Comparison of ENCODE assay signal across 29 cellular contexts in the genomic region with DNA sequence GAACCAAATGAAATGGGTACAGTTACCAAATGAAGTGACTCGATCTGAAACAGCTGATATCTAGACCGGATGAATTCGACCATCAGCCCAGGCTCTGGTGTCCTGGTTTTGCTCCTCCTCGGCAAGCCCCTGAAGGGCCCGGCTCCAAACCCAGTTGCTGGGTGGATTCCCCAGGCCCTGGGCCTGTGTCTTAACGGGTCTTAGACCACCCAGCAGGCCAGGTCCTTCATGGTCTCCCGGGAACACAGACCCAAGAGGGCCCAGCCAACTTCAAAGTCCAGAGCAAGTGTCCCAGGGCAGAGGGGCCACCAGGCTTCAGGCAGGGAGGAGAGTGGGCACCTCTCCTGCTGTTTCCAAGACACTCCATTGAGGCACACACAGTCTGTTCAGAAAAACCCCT. TPM values are rescaled to one million over a fixed set of nuclear protein-coding genes. Genes with fewer than 3 reads are reported as not detected.
DNase-seq lines count a peak whose midpoint lies in the region; ATAC-seq and TF ChIP-seq lines count a peak whose summit lies in the region.
"Had no signal": no experiment of that assay in that cellular context is flagged by ENCODE, and none has a peak within 500 bp of the region (broad histone marks: within the 10 kb centered on the region; RNA-seq: fewer than 3 reads in every experiment).

No MANE protein-coding gene starts in this region.

- peaks cover 9% of the 10 kb centered on the region for H3K36me3 Mint-ChIP-seq in GM23338 (ENCODE audit: low read depth)

- H3K9ac ChIP-seq in muscle layer of colon (ENCODE audit: low read length) (no peak overlapping the region), stomach smooth muscle (ENCODE audit: low read length in 2 of 2) (no peak overlapping the region)
- H3K9ac ChIP-seq: KMS-11 had no signal

- no peaks in the 10 kb centered on the region for H3K36me3 ChIP-seq in GM23338 (ENCODE audit: insufficient read depth)
- H3K36me3 ChIP-seq in Panc1 (ENCODE audit: control insufficient read depth, insufficient read depth, low read length): no peaks in the 10 kb centered on the region
- H3K36me3 ChIP-seq in muscle layer of colon (ENCODE audit: insufficient read depth, low read length): no peaks in the 10 kb centered on the region
- no peaks in the 10 kb centered on the region for H3K36me3 ChIP-seq in stomach smooth muscle (ENCODE audit: control insufficient read depth in 2 of 2, insufficient read depth in 2 of 2, low read length in 2 of 2)
- H3K36me3 ChIP-seq in SJCRH30: no peaks in the 10 kb centered on the region
- H3K36me3 ChIP-seq: esophagus squamous epithelium, right atrium auricular region, WERI-Rb-1 had no signal

- no peak overlapping the region for H3K4me3 ChIP-seq in GM23338
- no peak overlapping the region for H3K4me3 ChIP-seq in Panc1 (ENCODE audit: low read depth in 2 of 2, low read length in 2 of 2)
- H3K4me3 ChIP-seq in muscle layer of colon (ENCODE audit: low read depth in 1 of 2, low read length in 2 of 2): no peak overlapping the region
- H3K4me3 ChIP-seq in stomach smooth muscle (ENCODE audit: low read length in 2 of 2): no peak overlapping the region
- H3K4me3 ChIP-seq in SJCRH30: no peak overlapping the region
- H3K4me3 ChIP-seq: esophagus squamous epithelium, right atrium auricular region had no signal

- H3K79me2 ChIP-seq in GM23338 (replicated peaks; ENCODE audit: insufficient read depth): no peaks in the 10 kb centered on the region

- CTCF ChIA-PET in Panc1 (lab: Charles Lee): interaction anchor here (0.5 kb wide), 1 partner anchor 21 kb away, joined by 3 read pairs; no protein-coding TSS in a partner anchor

- in situ Hi-C loops in Panc1 (cut with HindIII; ENCODE audit: low pct_unique_long_range_greater_than_20kb, low sequenced_read_pairs): no loop called here

- H3K27ac Mint-ChIP-seq in GM23338: no peak overlapping the region

- H3K9me3 ChIP-seq in Panc1 (ENCODE audit: control insufficient read depth, insufficient read depth, low read depth, low read length) (peaks cover 12% of the 10 kb centered on the region; the same call in 1 of the 2 replicates), muscle layer of colon (ENCODE audit: low read length) (no peaks in the 10 kb centered on the region), stomach smooth muscle (ENCODE audit: control insufficient read depth in 2 of 2, low read length in 2 of 2) (no peaks in the 10 kb centered on the region), SJCRH30 (replicated peaks) (peaks cover 11% of the 10 kb centered on the region; the same call in 1 of the 2 replicates)
- H3K9me3 ChIP-seq: Caco-2 had no signal

- H3K4me1 ChIP-seq in GM23338 (ENCODE audit: insufficient read depth) (no peaks in the 10 kb centered on the region), Panc1 (ENCODE audit: control insufficient read depth, insufficient read depth, low read length) (no peaks in the 10 kb centered on the region; the same call in none of the 2 replicates), muscle layer of colon (ENCODE audit: insufficient read depth, low read length) (peaks cover 9% of the 10 kb centered on the region), stomach smooth muscle (ENCODE audit: control insufficient read depth, insufficient read depth, low read length) (peaks cover 17% of the 10 kb centered on the region), SJCRH30 (peaks cover 10% of the 10 kb centered on the region)
- H3K4me1 ChIP-seq: Caco-2, foreskin keratinocyte had no signal

- intact Hi-C loops in Panc1 (cut with micrococcal nuclease; ENCODE audit: unreplicated experiment): loop anchor here (5.0 kb wide), 1 partner anchor 40 kb away; no protein-coding TSS in a partner anchor

- H3K4me1 Mint-ChIP-seq in GM23338: no peaks in the 10 kb centered on the region

- peaks cover 22% of the 10 kb centered on the region for H3K9me3 Mint-ChIP-seq in GM23338

- POLR2A ChIA-PET in Panc1 (lab: Charles Lee): no interaction called here

- no peaks in the 10 kb centered on the region for H4K20me1 ChIP-seq in GM23338 (replicated peaks; ENCODE audit: insufficient read depth)

- H3K27me3 Mint-ChIP-seq in GM23338 (ENCODE audit: insufficient read depth, low read depth, poor library complexity): no peaks in the 10 kb centered on the region

- no peak for ATAC-seq in GM23338
- ATAC-seq in Panc1: peak; percentile 6; the same call in 1 of the 2 replicates

- DNase-seq in GM23338 (ENCODE audit: low spot score) (no peak), Panc1 (ENCODE audit: low read depth, low spot score) (no peak), superior temporal gyrus (ENCODE audit: extremely low spot score) (no peak), SJCRH30 (no peak)
- no peak for DNase-seq in activated naive CD4-positive, alpha-beta T cell treated with Interleukin-2 at 50 U/mL for 16 hours
- DNase-seq: activated CD4-positive, alpha-beta T cell treated with anti-CD3 and anti-CD28 coated beads for 4 hours; activated effector memory CD4-positive, alpha-beta T cell treated with Interleukin-2 at 50 U/mL for 16 hours; Caco-2; foreskin keratinocyte; H7; head of caudate nucleus; MV-4-11; NCI-H1436 treated with DMSO at 0.1 percent for 48 hours; NCI-H748 treated with DMSO at 0.1 percent for 48 hours; stimulated activated CD4-positive, alpha-beta T cell treated with anti-CD3 and anti-CD28 coated beads, Interleukin-2, amount 100 ng/mL, for 48 hours; trophoblast cell; WERI-Rb-1 had no signal

- no peak overlapping the region for H3K4me3 Mint-ChIP-seq in GM23338

- H3K9me2 ChIP-seq in GM23338 (ENCODE audit: insufficient read depth): no peaks in the 10 kb centered on the region

- H3K4me2 ChIP-seq in GM23338: no peak overlapping the region
- H3K4me2 ChIP-seq: KMS-11 had no signal

- TF ChIP-seq CTCF in GM23338 (conservative IDR thresholded peaks at IDR 0.05; ENCODE audit: low read depth in 2 of 2) (no peak), Panc1 (IDR thresholded peaks at IDR 0.05) (no peak)

- H3F3A ChIP-seq in GM23338 (replicated peaks; ENCODE audit: low read depth): no peaks in the 10 kb centered on the region

- peak overlapping the region; percentile 88 for H2AFZ ChIP-seq in GM23338

- no peak overlapping the region for H3K27ac ChIP-seq in GM23338 (ENCODE audit: low read depth)
- H3K27ac ChIP-seq in Panc1 (ENCODE audit: low read length): no peak overlapping the region
- H3K27ac ChIP-seq in muscle layer of colon (ENCODE audit: low read depth, low read length): peak overlapping the region; percentile 34
- peak overlapping the region; percentile 49 for H3K27ac ChIP-seq in stomach smooth muscle (ENCODE audit: low read length)
- H3K27ac ChIP-seq in SJCRH30: no peak overlapping the region
- H3K27ac ChIP-seq: C4-2B, foreskin keratinocyte, KMS-11, WERI-Rb-1 had no signal

- H3K27me3 ChIP-seq in GM23338 (ENCODE audit: insufficient read depth): no peaks in the 10 kb centered on the region
- no peaks in the 10 kb centered on the region for H3K27me3 ChIP-seq in Panc1 (ENCODE audit: control insufficient read depth, insufficient read depth, low read length)
- no peaks in the 10 kb centered on the region for H3K27me3 ChIP-seq in muscle layer of colon (ENCODE audit: control insufficient read depth in 1 of 2, insufficient read depth in 2 of 2, low read length in 2 of 2)
- H3K27me3 ChIP-seq in stomach smooth muscle (ENCODE audit: control insufficient read depth in 1 of 2, insufficient read depth in 2 of 2, low read length in 2 of 2): no peaks in the 10 kb centered on the region
- H3K27me3 ChIP-seq in SJCRH30: no peaks in the 10 kb centered on the region
- H3K27me3 ChIP-seq: esophagus squamous epithelium, foreskin keratinocyte, right atrium auricular region had no signal

- BruUV-seq in Panc1 (replicated peaks; lab: Mats Ljungman, UMichigan): no TSS peak

TF ChIP-seq in GM23338, 12 proteins besides CTCF, POLR2A, EP300 and RAD21:
- TF ChIP-seq EZH2phosphoT487 (IDR thresholded peaks at IDR 0.05; ENCODE audit: unreplicated experiment): no peak

RNA-seq across cellular contexts. Expression of a gene that starts 26.7 kb away (rescaled TPM):
- 0.31 and 0.59 TPM in 2 replicates for total RNA-seq in GM23338 (2014; rRNA removed; shearing (Covaris generic))
- 0.24 and 0.29 TPM in 2 replicates for polyA plus RNA-seq in GM23338 (2016; fragmentation: Nextera tagmentation; extraction: Ambion mirVana)
- total RNA-seq in Panc1 (2021; ENCODE audit: unreplicated experiment): 0.28 TPM
- polyA plus RNA-seq in Panc1 (2012; ENCODE audit: insufficient read length): 0.62 TPM
- not detected in 2 replicates for total RNA-seq in SJCRH30 (2014; rRNA removed; shearing (Covaris generic))
- total RNA-seq: Caco-2, foreskin keratinocyte had no signal
- polyA plus RNA-seq: foreskin keratinocyte, neural cell had no signal

RNA-seq across cellular contexts. Expression of a gene that starts 35.7 kb away (rescaled TPM):
- total RNA-seq in GM23338 (2014; rRNA removed; shearing (Covaris generic)): not detected in 2 replicates
- polyA plus RNA-seq in GM23338 (2016; fragmentation: Nextera tagmentation; extraction: Ambion mirVana): not detected in 2 replicates
- not detected for total RNA-seq in Panc1 (2021; ENCODE audit: unreplicated experiment)
- not detected for polyA plus RNA-seq in Panc1 (2012; ENCODE audit: insufficient read length)
- total RNA-seq in SJCRH30 (2014; rRNA removed; shearing (Covaris generic)): not detected in 2 replicates
- total RNA-seq: activated CD8-positive, alpha-beta memory T cell treated with anti-CD3 and anti-CD28 coated beads for 36 hours; Caco-2; cardiac septum; esophagus squamous epithelium; foreskin keratinocyte; H7; kidney; liver; right atrium auricular region; SK-MEL-5 had no signal
- polyA plus RNA-seq: foreskin keratinocyte, liver, neural cell had no signal

Comparison
In these comparisons a context has a peak if more than half of its experiments do, and no peak if none do; other contexts are left out.
1. H3K27ac ChIP-seq: peak in muscle layer of colon (single experiment) and stomach smooth muscle (single experiment); none in GM23338 (single experiment), Panc1 (single experiment) and SJCRH30 (single experiment).